ENCODE assay signal across 1 cellular context in genomic region chr12:131116437-131117117, GRCh38.
TF ChIP-seq lines count a peak whose summit lies in the region.

No MANE protein-coding gene starts in this region.

TF ChIP-seq in HEK293, 187 proteins besides CTCF, POLR2A, EP300 and RAD21 (continued from another document):
- no peak for TF ChIP-seq PRDM2 (tag by site-specific recombination; IDR thresholded peaks at IDR 0.05; ENCODE audit: borderline replicate concordance)
TF ChIP-seq in HEK293: peak in this region for 1.
